8 cellular contexts compared by ENCODE assay signal in genomic region chr7:128831994-128832879, GRCh38. TPM values are rescaled to one million over a fixed set of nuclear protein-coding genes. Genes with fewer than 3 reads are reported as not detected.
DNase-seq lines count a peak whose midpoint lies in the region; ATAC-seq and TF ChIP-seq lines count a peak whose summit lies in the region.

No MANE protein-coding gene starts in this region.

- whole genome bisulfite sequencing in gastroesophageal sphincter (ENCODE audit: low coverage in 1 of 2), 2 donors: 0 to 6% methylated on average over 1 to 3 of the region's 22 CpGs

- no TSS peak for BruUV-seq in Calu3 (replicated peaks; lab: Mats Ljungman, UMichigan)

- H3K4me3 Mint-ChIP-seq in progenitor cell of endocrine pancreas (ENCODE audit: low read depth): peak overlapping the region; percentile 29
- H3K4me3 Mint-ChIP-seq in Calu3 (ENCODE audit: low read depth, unreplicated experiment): no peak overlapping the region

- H3K4me1 ChIP-seq in NT2/D1 (ENCODE audit: insufficient read depth, insufficient read length) (peaks cover 12% of the 10 kb centered on the region), gastroesophageal sphincter (peaks cover 3 to 97% (median 58%) of the 10 kb centered on the region in 3 donors)

- H3K27me3 ChIP-seq in NT2/D1 (ENCODE audit: insufficient read depth, insufficient read length) (no peaks in the 10 kb centered on the region), gastroesophageal sphincter (no peaks in the 10 kb centered on the region)

- H3K4me1 Mint-ChIP-seq in progenitor cell of endocrine pancreas (ENCODE audit: low read depth) (peaks cover 16% of the 10 kb centered on the region), Calu3 (ENCODE audit: low read depth, unreplicated experiment) (peaks cover 27% of the 10 kb centered on the region)

- no peak overlapping the region for H3K27ac Mint-ChIP-seq in progenitor cell of endocrine pancreas
- no peak overlapping the region for H3K27ac Mint-ChIP-seq in Calu3 (ENCODE audit: unreplicated experiment)

- intact Hi-C loops in Calu3 (cut with micrococcal nuclease; ENCODE audit: unreplicated experiment): no loop called here

- peaks cover 55% of the 10 kb centered on the region for H3K27me3 Mint-ChIP-seq in progenitor cell of endocrine pancreas
- H3K27me3 Mint-ChIP-seq in Calu3 (ENCODE audit: unreplicated experiment): peaks cover 33% of the 10 kb centered on the region

- H3K4me3 ChIP-seq in NT2/D1 (ENCODE audit: insufficient read length, low read depth) (peak overlapping the region; percentile 93), gastroesophageal sphincter (peak overlapping the region; percentile 72 to 83)

- peak overlapping the region; percentile 96 for H3K9ac ChIP-seq in NT2/D1 (ENCODE audit: insufficient read length, low read depth)

- no peaks in the 10 kb centered on the region for H3K36me3 Mint-ChIP-seq in progenitor cell of endocrine pancreas (ENCODE audit: insufficient read depth)
- H3K36me3 Mint-ChIP-seq in Calu3 (ENCODE audit: insufficient read depth, unreplicated experiment): peaks cover 4% of the 10 kb centered on the region

- peak overlapping the region; percentile 90 to 96 (median 94) for H3K27ac ChIP-seq in gastroesophageal sphincter

- no peak for TF ChIP-seq EP300 in gastroesophageal sphincter (IDR thresholded peaks at IDR 0.05)

- peak; percentile 5 to 10 for TF ChIP-seq POLR2A in gastroesophageal sphincter (IDR thresholded peaks at IDR 0.05)

- H3K9me3 Mint-ChIP-seq in progenitor cell of endocrine pancreas (ENCODE audit: low read depth) (no peaks in the 10 kb centered on the region), Calu3 (ENCODE audit: low read depth, unreplicated experiment) (no peaks in the 10 kb centered on the region)

- DNase-seq in DMS79 treated with DMSO at 0.1 percent for 48 hours (lab: John Stamatoyannopoulos, UW): peak; percentile 52
- peak; percentile 81 for DNase-seq in NT2/D1 (ENCODE audit: low read depth, low spot score)
- DNase-seq in progenitor cell of endocrine pancreas (ENCODE audit: low spot score, unreplicated experiment): no peak
- no peak for DNase-seq in NCI-H128 (lab: John Stamatoyannopoulos, UW; ENCODE audit: unreplicated experiment)
- DNase-seq in Calu3: no peak

- H3K9me3 ChIP-seq in NT2/D1 (ENCODE audit: insufficient read depth, low read length) (no peaks in the 10 kb centered on the region), gastroesophageal sphincter (no peaks in the 10 kb centered on the region)

- TF ChIP-seq CTCF in gastroesophageal sphincter (IDR thresholded peaks at IDR 0.05) (peak in 1 of 4 experiments; percentile 2), progenitor cell of endocrine pancreas (IDR thresholded peaks at IDR 0.05; ENCODE audit: unreplicated experiment) (no peak), Calu3 (IDR thresholded peaks at IDR 0.05; ENCODE audit: unreplicated experiment) (no peak)

- peaks cover 54% of the 10 kb centered on the region for H3K36me3 ChIP-seq in NT2/D1 (ENCODE audit: insufficient read depth, insufficient read length, low read length)
- H3K36me3 ChIP-seq in gastroesophageal sphincter: peaks cover 0 to 27% of the 10 kb centered on the region in 2 donors

- ATAC-seq in gastroesophageal sphincter (peak; percentile 2), HG02623 (IDR thresholded peaks at IDR 0.05; ENCODE audit: unreplicated experiment) (no peak), GM18867 (IDR thresholded peaks at IDR 0.05; ENCODE audit: unreplicated experiment) (no peak)

- CTCF ChIA-PET in Calu3 (lab: Charles Lee): interaction anchor here (0.9 kb wide), 1 partner anchor 14 kb away, joined by 5 read pairs; no protein-coding TSS in a partner anchor

RNA-seq across cellular contexts. Expression of gene FLNC, which starts 2.0 kb away (rescaled TPM):
- total RNA-seq in gastroesophageal sphincter: 1,000 to 10,000 TPM in 1 of 4 donors, 100 to 1,000 TPM in 3; 308 to 1,162 (median 401) TPM
- 6.9 and 11.7 TPM in 2 replicates for total RNA-seq in progenitor cell of endocrine pancreas
- 0.42 and 0.98 TPM in 2 replicates for total RNA-seq in Calu3 (2022)

RNA-seq across cellular contexts. Expression of gene ATP6V1F, which starts 30.4 kb away (rescaled TPM):
- total RNA-seq in gastroesophageal sphincter: 100 to 1,000 TPM in 1 of 4 donors, 10 to 100 TPM in 3; 67.7 to 101 (median 84.5) TPM
- 119 and 124 TPM in 2 replicates for total RNA-seq in progenitor cell of endocrine pancreas
- 104 and 123 TPM in 2 replicates for total RNA-seq in Calu3 (2022)

RNA-seq across cellular contexts. Expression of gene CCDC136, which starts 40.5 kb away (rescaled TPM):
- total RNA-seq in gastroesophageal sphincter (10 to 100 TPM; 14.5 to 46.9 (median 21.5) TPM), progenitor cell of endocrine pancreas (66.3 and 74.2 TPM in 2 replicates), Calu3 (2022) (2.2 and 5.9 TPM in 2 replicates)

RNA-seq across cellular contexts. Expression of gene OPN1SW, which starts 56.6 kb away (rescaled TPM):
- not detected for total RNA-seq in gastroesophageal sphincter
- not detected in 2 replicates for total RNA-seq in progenitor cell of endocrine pancreas
- not detected in 2 replicates for total RNA-seq in Calu3 (2022)

Comparison
In these comparisons a context has a peak if more than half of its experiments do, and no peak if none do; other contexts are left out.
1. DNase-seq: peak in DMS79 treated with DMSO at 0.1 percent for 48 hours (single experiment) and NT2/D1 (single experiment); none in progenitor cell of endocrine pancreas (single experiment), NCI-H128 (single experiment) and Calu3 (single experiment).
2. RNA of gene FLNC, which starts 2.0 kb away (total RNA-seq): 308 to 1,162 TPM in gastroesophageal sphincter; 6.9 to 11.7 TPM in progenitor cell of endocrine pancreas and 0.42 to 0.98 TPM in Calu3; every median in the first group is over 10 times any median in the second.